1 cellular context compared by ENCODE assay signal in genomic region chr10:104580774-104581675, GRCh38.
TF ChIP-seq lines count a peak whose summit lies in the region.

No MANE protein-coding gene starts in this region.

TF ChIP-seq in WTC11, 78 proteins besides CTCF, POLR2A, EP300 and RAD21 (continued from another document):
- no peak for TF ChIP-seq ZSCAN18 (CRISPR knock-in tag; IDR thresholded peaks at IDR 0.05)
- no peak for TF ChIP-seq NFATC4 (CRISPR knock-in tag; IDR thresholded peaks at IDR 0.05)
- TF ChIP-seq ATF3 (CRISPR knock-in tag; conservative IDR thresholded peaks at IDR 0.05), result no peak
- no peak for TF ChIP-seq MYBL2 (CRISPR knock-in tag; IDR thresholded peaks at IDR 0.05)
- TF ChIP-seq ZNF512 (CRISPR knock-in tag; IDR thresholded peaks at IDR 0.05; ENCODE audit: borderline replicate concordance), result no peak
- no peak for TF ChIP-seq RELA (CRISPR knock-in tag; IDR thresholded peaks at IDR 0.05; ENCODE audit: borderline replicate concordance)
- no peak for TF ChIP-seq USF2 (CRISPR knock-in tag; IDR thresholded peaks at IDR 0.05)
- no peak for TF ChIP-seq E2F5 (CRISPR knock-in tag; IDR thresholded peaks at IDR 0.05)
- TF ChIP-seq AFF4 (CRISPR knock-in tag; IDR thresholded peaks at IDR 0.05; ENCODE audit: borderline replicate concordance), result no peak
- TF ChIP-seq HMGXB4 (CRISPR knock-in tag; IDR thresholded peaks at IDR 0.05), result no peak
